11 cellular contexts compared by ENCODE assay signal in the genomic region with DNA sequence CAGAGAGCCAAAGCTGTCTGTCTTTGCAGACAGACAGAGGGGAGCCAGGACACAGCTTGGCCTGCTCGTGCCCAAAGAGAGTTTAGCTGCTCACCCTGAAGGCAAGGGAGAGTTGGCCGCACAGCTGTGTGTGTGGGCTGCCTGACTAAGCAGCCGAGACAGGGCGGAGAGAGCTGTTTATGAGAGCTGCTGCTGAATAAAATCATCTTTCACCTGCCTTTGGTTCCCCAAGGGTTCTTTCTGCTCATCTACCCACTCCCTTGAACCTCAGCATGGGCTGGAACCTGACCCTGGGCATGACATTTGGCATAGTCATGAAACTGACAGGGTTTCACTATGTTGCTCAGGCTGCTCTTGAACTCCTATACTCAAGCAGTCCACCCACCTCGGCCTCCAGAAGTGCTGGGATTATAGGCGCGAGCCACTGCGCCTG.
DNase-seq lines count a peak whose midpoint lies in the region; ATAC-seq and TF ChIP-seq lines count a peak whose summit lies in the region.
"Had no signal": no experiment of that assay in that cellular context is flagged by ENCODE, and none has a peak within 500 bp of the region (broad histone marks: within the 10 kb centered on the region; RNA-seq: fewer than 3 reads in every experiment).

No MANE protein-coding gene starts in this region.

- BruUV-seq in Panc1 (replicated peaks; lab: Mats Ljungman, UMichigan): no TSS peak

- POLR2A ChIA-PET in Panc1 (lab: Charles Lee): interaction anchor here (0.6 kb wide), 1 partner anchor 12 kb away, joined by 11 read pairs; no protein-coding TSS in a partner anchor

- no peaks in the 10 kb centered on the region for H3K27me3 ChIP-seq in Panc1 (ENCODE audit: control insufficient read depth, insufficient read depth, low read length)

- no peaks in the 10 kb centered on the region for H3K9me3 ChIP-seq in Panc1 (ENCODE audit: control insufficient read depth, insufficient read depth, low read depth, low read length)

- in situ Hi-C loops in Panc1 (cut with HindIII; ENCODE audit: low pct_unique_long_range_greater_than_20kb, low sequenced_read_pairs): no loop called here

- H3K36me3 ChIP-seq in Panc1 (ENCODE audit: control insufficient read depth, insufficient read depth, low read length): no peaks in the 10 kb centered on the region

- no peak overlapping the region for H3K27ac ChIP-seq in Panc1 (ENCODE audit: low read length)
- H3K27ac ChIP-seq: VCaP had no signal

- DNase-seq in Daoy (ENCODE audit: low read depth) (peak; percentile 45), Panc1 (ENCODE audit: low read depth, low spot score) (no peak), left ventricle myocardium superior (peak; percentile 30), NCI-H1092 treated with DMSO at 0.1 percent for 48 hours (lab: John Stamatoyannopoulos, UW) (no peak), cerebellar cortex (ENCODE audit: low spot score) (no peak)
- DNase-seq: erythroblast, small intestine had no signal

- CTCF ChIA-PET in Panc1 (lab: Charles Lee): no interaction called here

- no peaks in the 10 kb centered on the region; the same call in 1 of the 2 replicates for H3K4me1 ChIP-seq in Panc1 (ENCODE audit: control insufficient read depth, insufficient read depth, low read length)

- ATAC-seq in GM21529 (IDR thresholded peaks at IDR 0.05; ENCODE audit: unreplicated experiment) (peak; percentile 85), Panc1 (peak; percentile 85), left ventricle myocardium superior (peak; percentile 23), GM18520 (IDR thresholded peaks at IDR 0.05; ENCODE audit: unreplicated experiment) (no peak), HG03139 (IDR thresholded peaks at IDR 0.05; ENCODE audit: unreplicated experiment) (no peak)

- intact Hi-C loops in Panc1 (cut with micrococcal nuclease; ENCODE audit: unreplicated experiment): no loop called here
- intact Hi-C loops in left ventricle myocardium superior (cut with micrococcal nuclease): no loop called here

- no peak for TF ChIP-seq CTCF in Panc1 (IDR thresholded peaks at IDR 0.05)

- H3K4me3 ChIP-seq in Panc1 (ENCODE audit: low read depth in 2 of 2, low read length in 2 of 2): no peak overlapping the region

Comparison
In these comparisons a context has a peak if more than half of its experiments do, and no peak if none do; other contexts are left out.
1. DNase-seq: peak in Daoy (single experiment) and left ventricle myocardium superior (single experiment); none in Panc1 (single experiment), NCI-H1092 treated with DMSO at 0.1 percent for 48 hours (single experiment) and cerebellar cortex (single experiment).
2. ATAC-seq: peak in GM21529 (single experiment), Panc1 (single experiment) and left ventricle myocardium superior (single experiment); none in GM18520 (single experiment) and HG03139 (single experiment).